In the genomic region with DNA sequence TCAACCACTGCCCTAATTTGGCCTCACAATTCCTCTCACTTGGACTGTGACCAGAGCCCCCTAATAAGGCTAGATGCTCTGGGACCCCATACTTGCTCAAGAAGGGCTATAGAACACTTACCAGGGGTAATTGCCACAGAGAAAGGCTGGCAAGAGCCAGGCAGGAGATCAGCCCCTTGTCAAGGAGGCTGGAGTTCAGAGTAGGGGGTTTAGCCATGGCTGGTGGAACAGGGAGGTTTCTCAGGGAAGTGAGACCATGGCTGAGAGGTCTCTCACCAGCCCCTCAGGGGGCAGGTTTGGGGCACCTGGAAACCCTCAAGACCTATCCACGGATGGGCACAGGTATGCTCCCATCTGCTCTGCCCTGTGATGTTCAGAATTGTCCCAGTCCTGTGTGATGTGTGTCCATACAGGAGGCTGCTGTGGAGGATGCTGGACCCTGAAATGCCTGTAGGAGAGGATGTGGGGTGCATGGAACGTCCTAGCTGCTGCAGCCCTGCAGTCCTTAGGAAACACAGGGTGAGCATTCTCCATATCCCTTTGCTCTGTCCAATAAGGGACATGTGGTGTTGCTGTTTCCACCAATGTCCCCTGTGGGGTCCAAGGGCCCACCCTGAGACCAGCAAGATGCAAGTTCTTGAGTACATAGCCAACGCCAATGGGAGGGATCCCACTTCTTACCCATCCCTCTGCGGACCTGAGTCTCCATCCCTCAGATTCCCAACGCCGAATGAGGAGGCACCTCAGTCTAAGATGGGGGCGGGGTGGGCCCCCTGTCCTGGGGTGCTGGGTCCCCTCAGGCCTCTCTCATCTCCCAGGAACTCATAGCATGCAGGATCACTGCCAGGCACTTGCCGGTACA, we compare ENCODE assay signal across 19 cellular contexts. TPM values are rescaled to one million over a fixed set of nuclear protein-coding genes. Genes with fewer than 3 reads are reported as not detected.
A peak's percentile ranks its signal among the peaks of the same experiment; 100 is the strongest.
DNase-seq lines count a peak whose midpoint lies in the region; ATAC-seq lines count a peak whose summit lies in the region.
"Had no signal": no experiment of that assay in that cellular context is flagged by ENCODE, and none has a peak within 500 bp of the region (broad histone marks: within the 10 kb centered on the region; RNA-seq: fewer than 3 reads in every experiment).

No MANE protein-coding gene starts in this region.

- intact Hi-C loops in sciatic nerve (cut with DNase I): no loop called here

- ATAC-seq in sciatic nerve (no peak), HG02970 (IDR thresholded peaks at IDR 0.05; ENCODE audit: low FRiP score, unreplicated experiment) (no peak)
- ATAC-seq: GM12878, HepG2 had no signal

- DNase-seq in activated T-cell treated with anti-CD3 and anti-CD28 coated beads, Interleukin-2, amount 50 U/mL, for 24 hours: peak; percentile 19
- no peak for DNase-seq in activated T-cell treated with anti-CD3 and anti-CD28 coated beads, Interleukin-2, amount 50 U/mL, for 48 hours
- DNase-seq in MV-4-11 (lab: John Stamatoyannopoulos, UW) (peak; percentile 0), cortex of kidney (lab: John Stamatoyannopoulos, UW) (peak; percentile 2), sciatic nerve (ENCODE audit: low spot score) (peak; percentile 9), SIG-M5 treated with dmso at 0.1 percent for 504 hours (lab: John Stamatoyannopoulos, UW; ENCODE audit: unreplicated experiment) (no peak), HT-29 (ENCODE audit: low spot score) (no peak)
- DNase-seq: 8988T; CD4-positive, alpha-beta memory T cell; DMS153; DMS79 treated with DMSO at 0.1 percent for 48 hours; H9 had no signal

- no peak overlapping the region for H3K27ac Mint-ChIP-seq in activated T-cell treated with anti-CD3 and anti-CD28 coated beads, Interleukin-2, amount 50 U/mL, for 24 hours
- H3K27ac Mint-ChIP-seq: CD4-positive, alpha-beta memory T cell; H9 had no signal

- H3K4me1 Mint-ChIP-seq in activated T-cell treated with anti-CD3 and anti-CD28 coated beads, Interleukin-2, amount 50 U/mL, for 24 hours (ENCODE audit: low read depth): no peaks in the 10 kb centered on the region
- H3K4me1 Mint-ChIP-seq: CD14-positive monocyte; CD4-positive, alpha-beta memory T cell; H9; IgD-negative memory B cell had no signal

- no peak overlapping the region for H3K4me3 Mint-ChIP-seq in activated T-cell treated with anti-CD3 and anti-CD28 coated beads, Interleukin-2, amount 50 U/mL, for 24 hours
- H3K4me3 Mint-ChIP-seq: CD14-positive monocyte; CD4-positive, alpha-beta memory T cell; H9; IgD-negative memory B cell had no signal

- no peaks in the 10 kb centered on the region for H3K9me3 Mint-ChIP-seq in activated T-cell treated with anti-CD3 and anti-CD28 coated beads, Interleukin-2, amount 50 U/mL, for 24 hours
- H3K9me3 Mint-ChIP-seq: CD4-positive, alpha-beta memory T cell; IgD-negative memory B cell had no signal

- H3K36me3 Mint-ChIP-seq in activated T-cell treated with anti-CD3 and anti-CD28 coated beads, Interleukin-2, amount 50 U/mL, for 24 hours (ENCODE audit: low read depth): no peaks in the 10 kb centered on the region
- H3K36me3 Mint-ChIP-seq: CD14-positive monocyte; CD4-positive, alpha-beta memory T cell; IgD-negative memory B cell had no signal

- peaks cover 31% of the 10 kb centered on the region for H3K27me3 Mint-ChIP-seq in activated T-cell treated with anti-CD3 and anti-CD28 coated beads, Interleukin-2, amount 50 U/mL, for 24 hours

RNA-seq across cellular contexts. Expression of a gene that starts 16.4 kb away (rescaled TPM):
- total RNA-seq in sciatic nerve: 2.9 TPM
- total RNA-seq in HT-29 (2014; rRNA removed; shearing (Covaris generic)): 0.26 and 0.86 TPM in 2 replicates

RNA-seq across cellular contexts. Expression of a gene that starts 24.3 kb away (rescaled TPM):
- not detected for total RNA-seq in sciatic nerve
- total RNA-seq in HT-29 (2014; rRNA removed; shearing (Covaris generic)): not detected in 2 replicates
- total RNA-seq: A673; CD4-positive, alpha-beta memory T cell; GM12878; H1 had no signal

RNA-seq across cellular contexts. Expression of a gene that starts 45.6 kb away (rescaled TPM):
- not detected for total RNA-seq in sciatic nerve
- not detected in 2 replicates for total RNA-seq in HT-29 (2014; rRNA removed; shearing (Covaris generic))
- total RNA-seq: A673; CD4-positive, alpha-beta memory T cell; GM12878; H1; H9; HepG2 had no signal

Comparison
In these comparisons a context has a peak if more than half of its experiments do, and no peak if none do; other contexts are left out.
1. DNase-seq: peak in activated T-cell treated with anti-CD3 and anti-CD28 coated beads, Interleukin-2, amount 50 U/mL, for 24 hours (single experiment), MV-4-11 (single experiment), cortex of kidney (single experiment) and sciatic nerve (single experiment); none in activated T-cell treated with anti-CD3 and anti-CD28 coated beads, Interleukin-2, amount 50 U/mL, for 48 hours (0 of 2), SIG-M5 treated with dmso at 0.1 percent for 504 hours (single experiment) and HT-29 (single experiment).